In the genomic region with DNA sequence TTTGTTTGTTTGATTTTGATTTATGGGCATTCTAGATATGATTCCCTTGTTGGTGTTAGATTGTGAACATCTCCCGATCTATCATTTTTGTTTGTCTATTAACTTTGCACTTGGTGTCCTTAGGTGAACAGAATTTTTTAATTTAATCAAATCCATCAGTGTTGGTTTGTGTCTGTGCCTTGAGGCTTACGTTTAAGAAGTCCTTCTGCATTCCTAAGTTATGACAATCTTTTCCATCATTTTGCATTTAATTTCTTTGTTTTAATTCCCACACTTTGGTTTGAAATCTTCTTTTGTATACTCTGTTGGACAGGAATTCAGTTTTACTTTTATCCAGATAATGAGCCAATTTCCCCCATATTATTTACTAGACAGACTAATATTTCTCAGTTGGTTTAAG, we compare ENCODE assay signal across 11 cellular contexts.
"Had no signal": no experiment of that assay in that cellular context is flagged by ENCODE, and none has a peak within 500 bp of the region (broad histone marks: within the 10 kb centered on the region; RNA-seq: fewer than 3 reads in every experiment).

No MANE protein-coding gene starts in this region.

- H2AFZ ChIP-seq: GM23248, GM23338 had no signal

- H3K36me3 ChIP-seq: HAP-1 had no signal

- ATAC-seq: GM23338, HCT116 had no signal

- H3K27ac ChIP-seq: GM23248 had no signal

- H3K9ac ChIP-seq: GM23248 had no signal

- H3K4me2 ChIP-seq: GM23338 had no signal

- H3K4me3 ChIP-seq: GM23248, GM23338, HAP-1 had no signal

- DNase-seq: GM23248, GOT3, H7, H9, HCEC 1CT, HFFc6 had no signal

- H3K9me3 ChIP-seq: HAP-1 had no signal

- FAIRE-seq: H1, H54 had no signal
